In genomic region chr5:14421851-14422250, GRCh38 we compare ENCODE assay signal across 26 cellular contexts.
"Had no signal": no experiment of that assay in that cellular context is flagged by ENCODE, and none has a peak within 500 bp of the region (broad histone marks: within the 10 kb centered on the region; RNA-seq: fewer than 3 reads in every experiment).

No MANE protein-coding gene starts in this region.

- H3K9me3 Mint-ChIP-seq: brain; effector memory CD8-positive, alpha-beta T cell had no signal

- H3K27me3 Mint-ChIP-seq: activated naive CD8-positive, alpha-beta T cell; brain; effector memory CD8-positive, alpha-beta T cell; T-helper 17 cell had no signal

- H3K27ac Mint-ChIP-seq: T-helper 17 cell had no signal

- H3K4me3 Mint-ChIP-seq: activated naive CD8-positive, alpha-beta T cell; brain; effector memory CD8-positive, alpha-beta T cell; T-helper 17 cell had no signal

- H3K36me3 Mint-ChIP-seq: activated naive CD8-positive, alpha-beta T cell had no signal

- H3K4me3 ChIP-seq: heart right ventricle, lower lobe of right lung, testis, transverse colon had no signal

- H3K27ac ChIP-seq: heart right ventricle, lower lobe of right lung, testis, transverse colon, WERI-Rb-1 had no signal

- DNase-seq: activated CD4-positive, alpha-beta T cell treated with anti-CD3 and anti-CD28 coated beads for 48 hours; activated CD4-positive, alpha-beta T cell treated with anti-CD3 and anti-CD28 coated beads, Interleukin-2, amount 50 U/mL, for 48 hours; activated CD8-positive, alpha-beta memory T cell treated with anti-CD3 and anti-CD28 coated beads for 24 hours; activated effector memory CD4-positive, alpha-beta T cell treated with Interleukin-2 at 50 U/mL for 16 hours; activated naive CD4-positive, alpha-beta T cell treated with Interleukin-2 at 50 U/mL for 16 hours; aorta; cortex of kidney; effector memory CD8-positive, alpha-beta T cell; foreskin fibroblast; heart right ventricle; lower lobe of right lung; occipital lobe; posterior cingulate gyrus; right cardiac atrium; stimulated activated CD4-positive, alpha-beta T cell treated with anti-CD3 and anti-CD28 coated beads, Interleukin-15, amount 100 ng/mL, for 24 hours; stimulated activated naive CD4-positive, alpha-beta T cell treated with Interleukin-2 at 50 U/mL for 16 hours; T-helper 17 cell; T1000; testis; transverse colon; WERI-Rb-1 had no signal

- ATAC-seq: activated CD4-positive, CD25-positive, alpha-beta regulatory T cell treated with anti-CD3 and anti-CD28 coated beads, Interleukin-2, amount 50 U/mL, for 24 hours; effector memory CD8-positive, alpha-beta T cell; esophagus mucosa; heart right ventricle; left lobe of liver; lower lobe of right lung; right cardiac atrium; T-helper 17 cell had no signal
